In the genomic region with DNA sequence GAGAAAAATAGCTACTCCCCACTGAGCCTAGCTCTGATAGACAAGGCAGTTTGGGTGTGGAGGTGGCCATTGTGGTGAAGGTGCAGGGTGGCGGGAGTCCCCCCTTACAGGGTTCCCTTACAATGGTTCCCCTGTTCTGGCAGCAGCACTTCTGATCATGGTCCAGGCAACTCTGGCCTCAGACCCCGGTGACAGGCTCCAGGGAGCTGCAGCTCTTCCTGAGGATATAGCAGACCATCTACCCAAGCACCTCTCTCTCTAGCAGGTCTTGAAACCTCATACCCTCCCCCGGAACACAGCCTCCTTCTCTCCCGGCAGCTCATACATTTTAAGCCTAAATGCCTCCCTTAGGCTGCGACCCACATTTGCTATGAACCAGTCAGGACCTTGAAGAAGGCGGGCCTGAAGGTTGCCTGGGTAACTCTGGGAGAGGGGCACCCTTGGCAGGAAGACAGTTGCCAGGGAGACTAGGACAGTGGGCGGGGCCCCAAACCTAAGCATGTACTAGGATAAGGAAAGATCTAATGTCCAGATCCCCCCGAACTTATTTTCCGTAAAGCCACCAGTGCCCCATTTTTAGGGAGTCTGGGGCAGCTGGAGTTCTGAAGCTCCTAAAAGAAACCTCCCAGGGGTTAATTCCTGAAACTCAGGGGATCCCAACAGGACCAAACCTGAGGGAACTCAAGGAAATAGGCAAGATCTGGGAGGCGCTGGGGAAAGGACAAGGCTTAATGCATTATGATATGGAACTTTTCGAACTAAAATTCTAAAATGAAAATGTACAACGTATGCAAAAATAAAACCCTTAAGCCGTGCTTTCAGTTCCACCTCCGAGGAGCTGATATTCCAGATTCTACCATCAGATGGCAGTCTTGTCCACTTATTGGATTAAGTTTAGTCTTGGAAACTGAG, we compare ENCODE assay signal across 1 cellular context.
TF ChIP-seq lines count a peak whose summit lies in the region.

No MANE protein-coding gene starts in this region.

TF ChIP-seq in HEK293, 187 proteins besides CTCF, POLR2A, EP300 and RAD21 (continued from another document and continues in another):
- TF ChIP-seq REST (tag by site-specific recombination; IDR thresholded peaks at IDR 0.05) (0 out of 2 replicates have a peak, but pooled peaks have one; percentile 27), ZNF157 (tag by site-specific recombination; IDR thresholded peaks at IDR 0.05) (no peak), ZNF202 (tag by site-specific recombination; IDR thresholded peaks at IDR 0.05; ENCODE audit: borderline replicate concordance) (no peak), ZNF311 (tag by site-specific recombination; IDR thresholded peaks at IDR 0.05; ENCODE audit: borderline replicate concordance) (no peak), ZNF549 (tag by site-specific recombination; IDR thresholded peaks at IDR 0.05) (no peak), ZNF776 (tag by site-specific recombination; IDR thresholded peaks at IDR 0.05; ENCODE audit: borderline replicate concordance) (no peak), ZNF610 (tag by site-specific recombination; IDR thresholded peaks at IDR 0.05; ENCODE audit: borderline replicate concordance) (no peak), ZNF473 (tag by site-specific recombination; IDR thresholded peaks at IDR 0.05) (no peak), ZNF394 (tag by site-specific recombination; IDR thresholded peaks at IDR 0.05; ENCODE audit: borderline replicate concordance) (0 out of 2 replicates have a peak, but pooled peaks have one; percentile 8), KLF10 (tag by site-specific recombination; IDR thresholded peaks at IDR 0.05) (0 out of 2 replicates have a peak, but pooled peaks have one; percentile 14), SP2 (tag by site-specific recombination; IDR thresholded peaks at IDR 0.05) (peak; percentile 72), ZNF2 (tag by site-specific recombination; IDR thresholded peaks at IDR 0.05) (no peak), ZNF701 (tag by site-specific recombination; IDR thresholded peaks at IDR 0.05) (no peak), ZNF670 (tag by site-specific recombination; IDR thresholded peaks at IDR 0.05; ENCODE audit: low read depth) (no peak), ZNF626 (tag by site-specific recombination; IDR thresholded peaks at IDR 0.05) (no peak), PRDM2 (tag by site-specific recombination; IDR thresholded peaks at IDR 0.05; ENCODE audit: borderline replicate concordance) (no peak), ZNF660 (tag by site-specific recombination; IDR thresholded peaks at IDR 0.05) (0 out of 2 replicates have a peak, but pooled peaks have one; percentile 71), ZEB2 (tag by site-specific recombination; IDR thresholded peaks at IDR 0.05) (no peak), SETDB1 (IDR thresholded peaks at IDR 0.05; ENCODE audit: insufficient read length, low read length) (no peak), ZNF248 (tag by site-specific recombination; IDR thresholded peaks at IDR 0.05) (no peak), KLF8 (tag by site-specific recombination; IDR thresholded peaks at IDR 0.05) (peak; percentile 55; the same call in 1 of the 2 replicates), ZBTB17 (tag by site-specific recombination; IDR thresholded peaks at IDR 0.05) (peak; percentile 97), ZNF623 (tag by site-specific recombination; IDR thresholded peaks at IDR 0.05) (no peak), TRIM28 (IDR thresholded peaks at IDR 0.05; ENCODE audit: borderline replicate concordance, low read length) (no peak), ZNF548 (tag by site-specific recombination; IDR thresholded peaks at IDR 0.05) (no peak), SP7 (tag by site-specific recombination; IDR thresholded peaks at IDR 0.05) (no peak), ZNF571 (tag by site-specific recombination; IDR thresholded peaks at IDR 0.05) (no peak), ZNF23 (tag by site-specific recombination; IDR thresholded peaks at IDR 0.05; ENCODE audit: borderline replicate concordance) (no peak), HIC1 (tag by site-specific recombination; IDR thresholded peaks at IDR 0.05) (peak; percentile 86), ZIC2 (tag by site-specific recombination; IDR thresholded peaks at IDR 0.05) (no peak), IKZF3 (tag by site-specific recombination; IDR thresholded peaks at IDR 0.05) (no peak), ZNF692 (tag by site-specific recombination; IDR thresholded peaks at IDR 0.05) (no peak), PRDM1 (tag by site-specific recombination; IDR thresholded peaks at IDR 0.05) (no peak), ZBTB21 (tag by site-specific recombination; IDR thresholded peaks at IDR 0.05) (no peak), ZNF785 (tag by site-specific recombination; IDR thresholded peaks at IDR 0.05) (no peak), ZNF530 (tag by site-specific recombination; IDR thresholded peaks at IDR 0.05; ENCODE audit: low read depth) (no peak), ZNF37A (tag by site-specific recombination; IDR thresholded peaks at IDR 0.05) (no peak), ZNF324 (tag by site-specific recombination; IDR thresholded peaks at IDR 0.05) (no peak), ZNF416 (tag by site-specific recombination; IDR thresholded peaks at IDR 0.05) (no peak), ZSCAN16 (tag by site-specific recombination; IDR thresholded peaks at IDR 0.05) (no peak), HOXA7 (CRISPR knock-in tag; IDR thresholded peaks at IDR 0.05; ENCODE audit: borderline replicate concordance) (no peak)
- TF ChIP-seq, protein P1, sequence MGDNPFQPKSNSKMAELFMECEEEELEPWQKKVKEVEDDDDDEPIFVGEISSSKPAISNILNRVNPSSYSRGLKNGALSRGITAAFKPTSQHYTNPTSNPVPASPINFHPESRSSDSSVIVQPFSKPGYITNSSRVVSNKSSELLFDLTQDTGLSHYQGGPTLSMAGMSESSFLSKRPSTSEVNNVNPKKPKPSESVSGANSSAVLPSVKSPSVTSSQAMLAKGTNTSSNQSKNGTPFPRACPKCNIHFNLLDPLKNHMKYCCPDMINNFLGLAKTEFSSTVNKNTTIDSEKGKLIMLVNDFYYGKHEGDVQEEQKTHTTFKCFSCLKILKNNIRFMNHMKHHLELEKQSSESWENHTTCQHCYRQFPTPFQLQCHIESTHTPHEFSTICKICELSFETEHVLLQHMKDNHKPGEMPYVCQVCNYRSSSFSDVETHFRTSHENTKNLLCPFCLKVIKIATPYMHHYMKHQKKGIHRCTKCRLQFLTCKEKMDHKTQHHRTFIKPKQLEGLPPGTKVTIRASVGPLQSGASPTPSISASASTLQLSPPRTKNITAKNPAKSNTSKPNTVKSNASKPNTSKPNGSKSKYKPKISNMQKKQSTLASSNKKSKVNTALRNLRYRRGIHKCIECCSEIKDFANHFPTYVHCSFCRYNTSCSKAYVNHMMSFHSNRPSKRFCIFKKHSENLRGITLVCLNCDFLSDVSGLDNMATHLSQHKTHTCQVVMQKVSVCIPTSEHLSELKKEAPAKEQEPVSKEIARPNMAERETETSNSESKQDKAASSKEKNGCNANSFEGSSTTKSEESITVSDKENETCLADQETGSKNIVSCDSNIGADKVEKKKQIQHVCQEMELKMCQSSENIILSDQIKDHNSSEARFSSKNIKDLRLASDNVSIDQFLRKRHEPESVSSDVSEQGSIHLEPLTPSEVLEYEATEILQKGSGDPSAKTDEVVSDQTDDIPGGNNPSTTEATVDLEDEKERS (tag by site-specific recombination; IDR thresholded peaks at IDR 0.05) = no peak
